1 cellular context compared by ENCODE assay signal in genomic region chr5:134838361-134838760, GRCh38.
TF ChIP-seq lines count a peak whose summit lies in the region.

No MANE protein-coding gene starts in this region.

TF ChIP-seq in liver, 16 proteins besides CTCF, POLR2A, EP300 and RAD21 (continued from another document):
- TF ChIP-seq YY1 (IDR thresholded peaks at IDR 0.05) (peak; percentile 53), FOXA1 (IDR thresholded peaks at IDR 0.05) (peak; percentile 11), SP1 (IDR thresholded peaks at IDR 0.05) (peak; percentile 88), JUND (IDR thresholded peaks at IDR 0.05) (peak; percentile 36 to 47), TAF1 (conservative IDR thresholded peaks at IDR 0.05) (peak; percentile 55), RXRA (IDR thresholded peaks at IDR 0.05) (peak; percentile 92), ATF3 (IDR thresholded peaks at IDR 0.05) (peak; percentile 72), HNF4A (conservative IDR thresholded peaks at IDR 0.05) (peak; percentile 62 to 71)
TF ChIP-seq in liver: peak in this region for 12; not testable (repeated sequence) for 4.
